Comparison of ENCODE assay signal across 19 cellular contexts in genomic region chr7:117631652-117632051, GRCh38.
DNase-seq lines count a peak whose midpoint lies in the region; ATAC-seq, FAIRE-seq and TF ChIP-seq lines count a peak whose summit lies in the region.
"Had no signal": no experiment of that assay in that cellular context is flagged by ENCODE, and none has a peak within 500 bp of the region (broad histone marks: within the 10 kb centered on the region; RNA-seq: fewer than 3 reads in every experiment).

No MANE protein-coding gene starts in this region.

- no peak overlapping the region for H3K4me3 Mint-ChIP-seq in Caco-2 (ENCODE audit: unreplicated experiment)
- H3K4me3 Mint-ChIP-seq in endothelial cell (ENCODE audit: unreplicated experiment) = no peak overlapping the region
- H3K4me3 Mint-ChIP-seq: B cell; CD4-positive, CD25-positive, alpha-beta regulatory T cell; HFFc6; IgD-negative memory B cell had no signal

- TF ChIP-seq EP300 in GM12878 (IDR thresholded peaks at IDR 0.05; ENCODE audit: borderline replicate concordance in 1 of 2, control insufficient read depth in 1 of 2, low read depth in 2 of 2, low read length in 2 of 2) = no peak

- H3K9ac ChIP-seq in HUES6 (ENCODE audit: low read length) (no peak overlapping the region), GM12878 (ENCODE audit: control insufficient read depth, insufficient read depth, low read length) (no peak overlapping the region)
- H3K9ac ChIP-seq: BLaER1 treated with 17β-estradiol and CSF1 and Interleukin-3, amounts not matched to agents 10 nM and 100 nM had no signal

- in situ Hi-C loops in GM12878 (cut with MboI) = no loop called here

- SMC1A ChIA-PET in GM12878 (lab: Charles Lee; ENCODE audit: uncharacterized antibody, unreplicated experiment) = interaction anchor here (1.1 to 1.4 kb wide), 2 partner anchors 15 to 16 kb away, joined by 4 to 5 read pairs; no protein-coding TSS in a partner anchor

- no peak for ATAC-seq in GM12878
- ATAC-seq: HCT116 had no signal

- no peak overlapping the region for H3K4me2 ChIP-seq in GM12878 (ENCODE audit: control insufficient read depth, insufficient read depth)
- H3K4me2 ChIP-seq: BLaER1 treated with 17β-estradiol and CSF1 and Interleukin-3, amounts not matched to agents 10 nM and 100 nM had no signal

- TSS peak; percentile 8 for BruUV-seq in Caco-2 (replicated peaks; lab: Mats Ljungman, UMichigan)
- BruUV-seq in GM12878 (replicated peaks; lab: Mats Ljungman, UMichigan) = no TSS peak

- H3K4me1 ChIP-seq in Caco-2 (peaks cover 45% of the 10 kb centered on the region), HUES6 (ENCODE audit: control insufficient read depth, insufficient read depth, low read length) (peaks cover 13% of the 10 kb centered on the region; the same call in 1 of the 2 replicates), GM12878 (ENCODE audit: control insufficient read depth, insufficient read depth, low read length) (peaks cover 4% of the 10 kb centered on the region; the same call in 1 of the 2 replicates)

- H3K36me3 ChIP-seq in Caco-2 (ENCODE audit: control insufficient read depth, insufficient read depth, low read length) = peaks cover 3% of the 10 kb centered on the region; the same call in 1 of the 2 replicates
- no peaks in the 10 kb centered on the region for H3K36me3 ChIP-seq in HUES6 (ENCODE audit: control insufficient read depth, insufficient read depth, low read length)
- H3K36me3 ChIP-seq in GM12878 (ENCODE audit: control insufficient read depth in 2 of 2, insufficient read depth in 2 of 2, low read length in 1 of 2) = no peaks in the 10 kb centered on the region
- H3K36me3 ChIP-seq: BLaER1 treated with 17β-estradiol and CSF1 and Interleukin-3, amounts not matched to agents 10 nM and 100 nM had no signal

- peak; percentile 30 for FAIRE-seq in GM12892 (lab: Jason Lieb, UNC)
- no peak for FAIRE-seq in GM12878 (lab: Jason Lieb, UNC)
- FAIRE-seq: GM19239, H54 had no signal

- TF ChIP-seq RAD21 in GM12878 (IDR thresholded peaks at IDR 0.05; ENCODE audit: insufficient read depth, low read depth, low read length) = no peak

- 66% methylated on average over 3 of the region's 3 CpGs for WGBS in GM12878 (ENCODE audit: insufficient coverage, insufficient replicate concordance, low lambda C conversion rate, missing lambda C conversion rate)

- H3K27ac ChIP-seq in HUES6 (ENCODE audit: low read depth, low read length) (0 out of 2 replicates have a peak overlapping the region, but pooled peaks have one; percentile 9), GM12878 (ENCODE audit: control insufficient read depth, insufficient read depth) (no peak overlapping the region)

- RAD21 ChIA-PET in GM12878 (lab: Charles Lee; ENCODE audit: unreplicated experiment) = no interaction called here

- H3K4me1 Mint-ChIP-seq in Caco-2 (ENCODE audit: low read depth, unreplicated experiment) = peaks cover 43% of the 10 kb centered on the region
- H3K4me1 Mint-ChIP-seq in endothelial cell (ENCODE audit: unreplicated experiment) = no peaks in the 10 kb centered on the region
- H3K4me1 Mint-ChIP-seq: B cell; CD4-positive, CD25-positive, alpha-beta regulatory T cell; IgD-negative memory B cell had no signal

- TF ChIP-seq POLR2A in GM12892 (IDR thresholded peaks at IDR 0.05; ENCODE audit: low read depth, low read length) (no peak), GM12878 (IDR thresholded peaks at IDR 0.05; ENCODE audit: low read depth, low read length) (no peak)

- H3K27me3 Mint-ChIP-seq in Caco-2 (ENCODE audit: insufficient read depth, unreplicated experiment) (no peaks in the 10 kb centered on the region), endothelial cell (ENCODE audit: unreplicated experiment) (no peaks in the 10 kb centered on the region)
- H3K27me3 Mint-ChIP-seq: B cell; CD4-positive, CD25-positive, alpha-beta regulatory T cell; IgD-negative memory B cell had no signal

- no peaks in the 10 kb centered on the region for H4K20me1 ChIP-seq in GM12878 (ENCODE audit: control insufficient read depth, insufficient read depth)
- H4K20me1 ChIP-seq: BLaER1 treated with 17β-estradiol and CSF1 and Interleukin-3, amounts not matched to agents 10 nM and 100 nM had no signal

- H3K79me2 ChIP-seq in GM12878 (ENCODE audit: control insufficient read depth, insufficient read depth, low read length) = no peaks in the 10 kb centered on the region

- H3K27me3 ChIP-seq in Caco-2 (replicated peaks; ENCODE audit: control insufficient read depth, insufficient read depth, low read length) = no peaks in the 10 kb centered on the region
- no peaks in the 10 kb centered on the region for H3K27me3 ChIP-seq in HUES6 (ENCODE audit: control insufficient read depth, insufficient read depth, low read length)
- no peaks in the 10 kb centered on the region for H3K27me3 ChIP-seq in GM12878 (replicated peaks in 1 of 2; ENCODE audit: control insufficient read depth in 2 of 2, insufficient read depth in 2 of 2, low read length in 1 of 2)
- H3K27me3 ChIP-seq: BLaER1 treated with 17β-estradiol and CSF1 and Interleukin-3, amounts not matched to agents 10 nM and 100 nM had no signal

- H3K27ac Mint-ChIP-seq in Caco-2 (ENCODE audit: unreplicated experiment) (peak overlapping the region; percentile 84), endothelial cell (ENCODE audit: unreplicated experiment) (no peak overlapping the region)
- H3K27ac Mint-ChIP-seq: B cell; CD4-positive, CD25-positive, alpha-beta regulatory T cell; HFFc6; IgD-negative memory B cell had no signal

- H2AFZ ChIP-seq in GM12878 (ENCODE audit: control insufficient read depth, low read depth, low read length) = no peak overlapping the region

- peaks cover 70% of the 10 kb centered on the region for H3K36me3 Mint-ChIP-seq in Caco-2 (ENCODE audit: insufficient read depth, unreplicated experiment)
- no peaks in the 10 kb centered on the region for H3K36me3 Mint-ChIP-seq in endothelial cell (ENCODE audit: low read depth, unreplicated experiment)
- H3K36me3 Mint-ChIP-seq: CD4-positive, CD25-positive, alpha-beta regulatory T cell; IgD-negative memory B cell had no signal

- H3K9me3 Mint-ChIP-seq in Caco-2 (ENCODE audit: unreplicated experiment) = no peaks in the 10 kb centered on the region
- no peaks in the 10 kb centered on the region for H3K9me3 Mint-ChIP-seq in endothelial cell (ENCODE audit: unreplicated experiment)

- CTCF ChIA-PET in Caco-2 (lab: Charles Lee) (no interaction called here), GM12878 (lab: Yijun Ruan, JAX) (no interaction called here)

- H3K9me3 ChIP-seq in Caco-2 (no peaks in the 10 kb centered on the region), HUES6 (ENCODE audit: control insufficient read depth, insufficient read depth, low read depth, low read length) (peaks cover 5% of the 10 kb centered on the region; the same call in 1 of the 2 replicates), GM12878 (replicated peaks; ENCODE audit: control insufficient read depth, insufficient read depth, low read length) (peaks cover 5% of the 10 kb centered on the region; the same call in 2 of the 3 replicates)
- H3K9me3 ChIP-seq: BLaER1 treated with 17β-estradiol and CSF1 and Interleukin-3, amounts not matched to agents 10 nM and 100 nM had no signal

- TF ChIP-seq CTCF in Caco-2 (IDR thresholded peaks at IDR 0.05; ENCODE audit: insufficient read depth in 1 of 2, low read depth in 1 of 2, low read length in 1 of 2, severe bottlenecking in 1 of 2, unreplicated experiment in 1 of 2) (no peak), GM12878 (IDR thresholded peaks at IDR 0.05 in 2 of 3, conservative IDR thresholded peaks at IDR 0.05 in 1 of 3; ENCODE audit: control insufficient read depth in 2 of 3, extremely low read depth in 1 of 3, insufficient read depth in 1 of 3, low read depth in 3 of 3, low read length in 3 of 3) (no peak), endothelial cell (IDR thresholded peaks at IDR 0.05; ENCODE audit: unreplicated experiment) (no peak)

- intact Hi-C loops in Caco-2 (cut with micrococcal nuclease; ENCODE audit: unreplicated experiment) = loop anchor here (1.0 kb wide), 1 partner anchor 43 kb away; no protein-coding TSS in a partner anchor
- intact Hi-C loops in GM12878 (cut with micrococcal nuclease; ENCODE audit: unreplicated experiment) = no loop called here

- H3K4me3 ChIP-seq in Caco-2 (ENCODE audit: low read depth, low read length) (no peak overlapping the region), HUES6 (ENCODE audit: low read depth, low read length) (no peak overlapping the region), GM12878 (no peak overlapping the region)
- H3K4me3 ChIP-seq: BLaER1 treated with 17β-estradiol and CSF1 and Interleukin-3, amounts not matched to agents 10 nM and 100 nM had no signal

- DNase-seq in Caco-2 = no peak
- no peak for DNase-seq in GM12892 (ENCODE audit: insufficient read length)
- DNase-seq in GM12878 (ENCODE audit: low read depth, low spot score) = no peak
- no peak for DNase-seq in T1000 (lab: John Stamatoyannopoulos, UW)
- no peak for DNase-seq in GM03348 (ENCODE audit: low spot score)
- no peak for DNase-seq in endothelial cell (ENCODE audit: low spot score)
- DNase-seq in C1 segment of cervical spinal cord (lab: John Stamatoyannopoulos, UW) = no peak
- DNase-seq: CD4-positive, CD25-positive, alpha-beta regulatory T cell; GDM1; HFFc6; Karpas-422; KBM-7 had no signal

- POLR2A ChIA-PET in Caco-2 (lab: Charles Lee) (no interaction called here), GM12878 (lab: Charles Lee) (no interaction called here)

TF ChIP-seq in GM12878, 131 proteins besides CTCF, POLR2A, EP300 and RAD21:
- no peak for TF ChIP-seq POLR2AphosphoS2 (IDR thresholded peaks at IDR 0.05; ENCODE audit: low read depth, low read length)
- no peak for TF ChIP-seq KDM1A (IDR thresholded peaks at IDR 0.05; ENCODE audit: borderline replicate concordance)
- TF ChIP-seq CBX5 (IDR thresholded peaks at IDR 0.05; ENCODE audit: low read depth) = 0 out of 2 replicates have a peak, but pooled peaks have one; percentile 24
- TF ChIP-seq RELB (IDR thresholded peaks at IDR 0.05; ENCODE audit: low read depth) = no peak
- TF ChIP-seq MTA3 (IDR thresholded peaks at IDR 0.05; ENCODE audit: borderline replicate concordance, low read length) = no peak
